In genomic region chr15:56929933-56930332, GRCh38 we compare ENCODE assay signal across 21 cellular contexts. TPM values are rescaled to one million over a fixed set of nuclear protein-coding genes. Genes with fewer than 3 reads are reported as not detected.
DNase-seq lines count a peak whose midpoint lies in the region; ATAC-seq and TF ChIP-seq lines count a peak whose summit lies in the region.
"Had no signal": no experiment of that assay in that cellular context is flagged by ENCODE, and none has a peak within 500 bp of the region (broad histone marks: within the 10 kb centered on the region; RNA-seq: fewer than 3 reads in every experiment).

No MANE protein-coding gene starts in this region.

- TF ChIP-seq EP300 in sigmoid colon (IDR thresholded peaks at IDR 0.05) = no peak
- no peak for TF ChIP-seq EP300 in stomach (IDR thresholded peaks at IDR 0.05)

- peak overlapping the region; percentile 53 for H3K27ac Mint-ChIP-seq in Caco-2 (ENCODE audit: unreplicated experiment)
- peak overlapping the region; percentile 2 to 67 (median 16); a peak in 4 of 7 replicates for H3K27ac Mint-ChIP-seq in H9
- H3K27ac Mint-ChIP-seq in nephron = peak overlapping the region in 2 of 3 experiments; percentile 4 to 21
- H3K27ac Mint-ChIP-seq: activated naive CD4-positive, alpha-beta T cell treated with anti-CD3 and anti-CD28 coated beads, Interleukin-2, amount 10 ng/mL, durations not matched to agents 7 days and 5 days; memory B cell had no signal

- H3K79me1 ChIP-seq in H9 (ENCODE audit: insufficient read depth, low read depth, low read length, poor library complexity, severe bottlenecking) = peaks cover 6% of the 10 kb centered on the region

- no peaks in the 10 kb centered on the region for H4K20me1 ChIP-seq in H9 (ENCODE audit: control insufficient read depth, insufficient read depth, insufficient read length)

- in situ Hi-C loops in KBM-7 (cut with MboI; ENCODE audit: low pct_unique_long_range_greater_than_20kb, low sequenced_read_pairs) = no loop called here

- H3K4me2 ChIP-seq in H9 (ENCODE audit: insufficient read depth, insufficient read length, low read length) = no peak overlapping the region
- H3K4me2 ChIP-seq: KMS-11 had no signal

- no peak overlapping the region for H3K27ac ChIP-seq in H9 (ENCODE audit: insufficient read length, low read depth, low read length)
- no peak overlapping the region for H3K27ac ChIP-seq in sigmoid colon
- H3K27ac ChIP-seq in stomach = peak overlapping the region in 1 of 5 donors; percentile 11
- H3K27ac ChIP-seq: KMS-11, skin epidermis, vagina, WERI-Rb-1 had no signal

- no peaks in the 10 kb centered on the region for H3K36me3 ChIP-seq in Caco-2 (ENCODE audit: control insufficient read depth, insufficient read depth, low read length)
- peaks cover 0 to 10% (median 0%) of the 10 kb centered on the region in 4 donors for H3K36me3 ChIP-seq in sigmoid colon
- peaks cover 0 to 10% (median 3%) of the 10 kb centered on the region in 4 donors for H3K36me3 ChIP-seq in stomach
- H3K36me3 ChIP-seq: gastrocnemius medialis, vagina had no signal

- H3K27me3 ChIP-seq in Caco-2 (replicated peaks; ENCODE audit: control insufficient read depth, insufficient read depth, low read length) (no peaks in the 10 kb centered on the region), H9 (ENCODE audit: insufficient read depth, low read length) (no peaks in the 10 kb centered on the region), sigmoid colon (no peaks in the 10 kb centered on the region), stomach (no peaks in the 10 kb centered on the region)
- H3K27me3 ChIP-seq: BE2C, gastrocnemius medialis, vagina had no signal

- no peak overlapping the region for H3K4me3 ChIP-seq in Caco-2 (ENCODE audit: low read depth, low read length)
- H3K4me3 ChIP-seq in sigmoid colon = no peak overlapping the region
- no peak overlapping the region for H3K4me3 ChIP-seq in stomach
- H3K4me3 ChIP-seq: gastrocnemius medialis, skin epidermis, vagina had no signal

- H4K5ac ChIP-seq in H9 (ENCODE audit: insufficient read length, low read depth, low read length) = no peak overlapping the region

- no peak overlapping the region for H4K8ac ChIP-seq in H9 (replicated peaks; ENCODE audit: insufficient read length, low read depth, low read length)

- no peaks in the 10 kb centered on the region for H3K23me2 ChIP-seq in H9 (ENCODE audit: insufficient read length, low read depth, low read length, poor library complexity, severe bottlenecking)

- no peak overlapping the region for H2BK120ac ChIP-seq in H9 (ENCODE audit: low read depth, low read length, poor library complexity, severe bottlenecking)

- H3K56ac ChIP-seq in H9 (ENCODE audit: insufficient read length, low read depth, low read length) = no peak overlapping the region

- WGBS in H9 (ENCODE audit: extremely low coverage, insufficient read length, low lambda C conversion rate) = no CpG with 5 or more reads among the region's 3 CpGs
- 90 to 96% methylated on average over 3 of the region's 3 CpGs for WGBS in sigmoid colon, 2 donors
- 93 to 99% (median 98%) methylated on average over 3 of the region's 3 CpGs for WGBS in stomach, 5 donors

- no peak overlapping the region for H2BK20ac ChIP-seq in H9 (ENCODE audit: low read depth, low read length, poor library complexity, severe bottlenecking)

- peaks cover 7% of the 10 kb centered on the region for H3K4me1 Mint-ChIP-seq in Caco-2 (ENCODE audit: low read depth, unreplicated experiment)
- H3K4me1 Mint-ChIP-seq in H9 = peaks cover 42 to 46% of the 10 kb centered on the region in 2 experiments
- H3K4me1 Mint-ChIP-seq in nephron = peaks cover 55% of the 10 kb centered on the region

- H2BK5ac ChIP-seq in H9 (ENCODE audit: insufficient read length, low read length) = no peak overlapping the region

- H3K27me3 Mint-ChIP-seq in Caco-2 (ENCODE audit: insufficient read depth, unreplicated experiment) = no peaks in the 10 kb centered on the region
- H3K27me3 Mint-ChIP-seq in H9 (ENCODE audit: low read depth) = no peaks in the 10 kb centered on the region
- no peaks in the 10 kb centered on the region for H3K27me3 Mint-ChIP-seq in nephron (ENCODE audit: low read depth)
- H3K27me3 Mint-ChIP-seq: activated naive CD4-positive, alpha-beta T cell treated with anti-CD3 and anti-CD28 coated beads, Interleukin-2, amount 10 ng/mL, durations not matched to agents 7 days and 5 days; memory B cell had no signal

- H3K9me3 ChIP-seq in Caco-2 (no peaks in the 10 kb centered on the region), H9 (ENCODE audit: control insufficient read depth, low read depth, low read length) (no peaks in the 10 kb centered on the region), sigmoid colon (no peaks in the 10 kb centered on the region), stomach (no peaks in the 10 kb centered on the region)
- H3K9me3 ChIP-seq: BE2C, gastrocnemius medialis, vagina had no signal

- no peak overlapping the region for H3K23ac ChIP-seq in H9 (ENCODE audit: insufficient read length, low read depth, low read length)

- ATAC-seq in HG02798 (IDR thresholded peaks at IDR 0.05; ENCODE audit: poor library complexity, unreplicated experiment) = no peak
- ATAC-seq: gastrocnemius medialis had no signal

- no peak overlapping the region for H3K14ac ChIP-seq in H9 (ENCODE audit: insufficient read depth, low read length)

- H3K9ac ChIP-seq in H9 (ENCODE audit: extremely low read depth, insufficient read length, low read length) = no peak overlapping the region
- H3K9ac ChIP-seq: KMS-11 had no signal

- no peak overlapping the region for H3K18ac ChIP-seq in H9 (ENCODE audit: insufficient read length, low read depth, low read length)

- no peak overlapping the region for H2AK5ac ChIP-seq in H9 (ENCODE audit: insufficient read length, low read length)

- CTCF ChIA-PET in Caco-2 (lab: Charles Lee) = no interaction called here

- H3K4me3 Mint-ChIP-seq in Caco-2 (ENCODE audit: unreplicated experiment) (no peak overlapping the region), H9 (no peak overlapping the region), nephron (no peak overlapping the region)
- H3K4me3 Mint-ChIP-seq: activated naive CD4-positive, alpha-beta T cell treated with anti-CD3 and anti-CD28 coated beads, Interleukin-2, amount 10 ng/mL, durations not matched to agents 7 days and 5 days; memory B cell had no signal

- TF ChIP-seq POLR2A in sigmoid colon (IDR thresholded peaks at IDR 0.05) = no peak
- TF ChIP-seq POLR2A in stomach (IDR thresholded peaks at IDR 0.05) = no peak

- H3K36me3 Mint-ChIP-seq in Caco-2 (ENCODE audit: insufficient read depth, unreplicated experiment) (peaks cover 26% of the 10 kb centered on the region), H9 (ENCODE audit: insufficient read depth in 1 of 3, low read depth in 3 of 3) (peaks cover 16 to 26% (median 17%) of the 10 kb centered on the region in 3 experiments), nephron (ENCODE audit: low read depth) (peaks cover 68% of the 10 kb centered on the region)

- POLR2A ChIA-PET in Caco-2 (lab: Charles Lee) = no interaction called here

- TF ChIP-seq CTCF in Caco-2 (IDR thresholded peaks at IDR 0.05; ENCODE audit: insufficient read depth in 1 of 2, low read depth in 1 of 2, low read length in 1 of 2, severe bottlenecking in 1 of 2, unreplicated experiment in 1 of 2) = no peak
- TF ChIP-seq CTCF in H9 (conservative IDR thresholded peaks at IDR 0.05) = no peak
- no peak for TF ChIP-seq CTCF in nephron (IDR thresholded peaks at IDR 0.05; ENCODE audit: unreplicated experiment in 3 of 3)
- TF ChIP-seq CTCF in sigmoid colon (IDR thresholded peaks at IDR 0.05) = no peak
- TF ChIP-seq CTCF in stomach (IDR thresholded peaks at IDR 0.05) = no peak

- BruUV-seq in Caco-2 (replicated peaks; lab: Mats Ljungman, UMichigan) = no TSS peak

- DNase-seq in Caco-2 (no peak), H9 (no peak), amniotic epithelial cell (ENCODE audit: low read depth) (peak; percentile 63), sigmoid colon (no peak), KBM-7 (no peak), stomach (no peak)
- DNase-seq: activated naive CD4-positive, alpha-beta T cell treated with anti-CD3 and anti-CD28 coated beads, Interleukin-2, amount 10 ng/mL, durations not matched to agents 7 days and 5 days; BE2C; caudate nucleus; DMS53; gastrocnemius medialis; NCI-H187 treated with DMSO at 0.1 percent for 48 hours; NCI-H510A; stimulated activated naive CD4-positive, alpha-beta T cell; WERI-Rb-1 had no signal

- H2AFZ ChIP-seq in H9 (ENCODE audit: low read length) = no peak overlapping the region

- peaks cover 34% of the 10 kb centered on the region for H3K4me1 ChIP-seq in Caco-2
- 0 out of 2 replicates have a peak, but pooled peaks cover 4% of the 10 kb centered on the region for H3K4me1 ChIP-seq in H9 (ENCODE audit: insufficient read depth, low read length)
- peaks cover 0 to 92% (median 56%) of the 10 kb centered on the region in 4 donors for H3K4me1 ChIP-seq in sigmoid colon
- H3K4me1 ChIP-seq in stomach = peaks cover 22 to 80% (median 45%) of the 10 kb centered on the region in 4 donors

- no peak overlapping the region for H4K91ac ChIP-seq in H9 (ENCODE audit: insufficient read length, low read depth, low read length)

- H2BK15ac ChIP-seq in H9 (ENCODE audit: low read depth, low read length) = no peak overlapping the region

- H3K4ac ChIP-seq in H9 (ENCODE audit: low read depth, low read length) = no peak overlapping the region

- H3K9me3 Mint-ChIP-seq in Caco-2 (ENCODE audit: unreplicated experiment) (no peaks in the 10 kb centered on the region), H9 (no peaks in the 10 kb centered on the region), nephron (peaks cover 6% of the 10 kb centered on the region)
- H3K9me3 Mint-ChIP-seq: activated naive CD4-positive, alpha-beta T cell treated with anti-CD3 and anti-CD28 coated beads, Interleukin-2, amount 10 ng/mL, durations not matched to agents 7 days and 5 days; memory B cell had no signal

- intact Hi-C loops in Caco-2 (cut with micrococcal nuclease; ENCODE audit: unreplicated experiment) (no loop called here), sigmoid colon (cut with DNase I) (no loop called here), stomach (cut with DNase I; ENCODE audit: low total_unique reads) (no loop called here)

- peaks cover 23% of the 10 kb centered on the region; the same call in 1 of the 2 replicates for H3K79me2 ChIP-seq in H9 (ENCODE audit: insufficient read depth, low read length)

- no peak overlapping the region for H2BK12ac ChIP-seq in H9 (ENCODE audit: insufficient read length, low read depth, low read length)

- no peak overlapping the region for H3T11ph ChIP-seq in H9 (ENCODE audit: low read length)

RNA-seq across cellular contexts. Expression of gene TCF12, which starts 11.5 kb away (rescaled TPM):
- total RNA-seq in Caco-2 (2022) (64.4 and 68.8 TPM in 2 replicates), H9 (2021) (76.7 and 78.5 TPM in 2 replicates), sigmoid colon (100 to 1,000 TPM in 2 of 4 donors, 10 to 100 TPM in 2; 77.8 to 147 (median 119) TPM), stomach (100 to 1,000 TPM in 4 of 5 donors, 10 to 100 TPM in 1; 84.3 to 462 (median 244) TPM)
- polyA plus RNA-seq in sigmoid colon (10 to 100 TPM; 13.2 to 21.8 (median 15.7) TPM), stomach (10 to 100 TPM; 11.2 to 15.8 (median 12.4) TPM)
